Comparison of ENCODE assay signal across 8 cellular contexts in genomic region chr2:147910990-147911473, GRCh38.
DNase-seq lines count a peak whose midpoint lies in the region; ATAC-seq and TF ChIP-seq lines count a peak whose summit lies in the region.
"Had no signal": no experiment of that assay in that cellular context is flagged by ENCODE, and none has a peak within 500 bp of the region (broad histone marks: within the 10 kb centered on the region; RNA-seq: fewer than 3 reads in every experiment).

No MANE protein-coding gene starts in this region.

- H3K27me3 Mint-ChIP-seq in activated naive CD4-positive, alpha-beta T cell treated with anti-CD3 and anti-CD28 coated beads, Interleukin-2, amount 10 ng/mL, durations not matched to agents 7 days and 5 days: no peaks in the 10 kb centered on the region
- H3K27me3 Mint-ChIP-seq: activated naive CD8-positive, alpha-beta T cell treated with anti-CD3 and anti-CD28 coated beads, Interleukin-2, amount 10 ng/mL, durations not matched to agents 7 days and 5 days had no signal

- ATAC-seq in HG03342 (IDR thresholded peaks at IDR 0.05; ENCODE audit: unreplicated experiment) (peak; percentile 47), GM19455 (IDR thresholded peaks at IDR 0.05; ENCODE audit: unreplicated experiment) (no peak)

- DNase-seq in EL (peak; percentile 64), NCI-H82 (lab: John Stamatoyannopoulos, UW) (peak; percentile 68), right atrium auricular region (ENCODE audit: low spot score) (no peak), skeletal muscle cell (ENCODE audit: low read depth) (peak; percentile 20)
- DNase-seq in activated naive CD4-positive, alpha-beta T cell treated with anti-CD3 and anti-CD28 coated beads, Interleukin-2, amount 10 ng/mL, durations not matched to agents 7 days and 5 days: peak; percentile 50
- DNase-seq: activated naive CD8-positive, alpha-beta T cell treated with anti-CD3 and anti-CD28 coated beads, Interleukin-2, amount 10 ng/mL, durations not matched to agents 7 days and 5 days had no signal

- no peak overlapping the region for H3K27ac Mint-ChIP-seq in activated naive CD4-positive, alpha-beta T cell treated with anti-CD3 and anti-CD28 coated beads, Interleukin-2, amount 10 ng/mL, durations not matched to agents 7 days and 5 days
- H3K27ac Mint-ChIP-seq: activated naive CD8-positive, alpha-beta T cell treated with anti-CD3 and anti-CD28 coated beads, Interleukin-2, amount 10 ng/mL, durations not matched to agents 7 days and 5 days had no signal

- H3K36me3 ChIP-seq in right atrium auricular region: no peaks in the 10 kb centered on the region

- H3K27me3 ChIP-seq in right atrium auricular region: no peaks in the 10 kb centered on the region

- H3K4me3 Mint-ChIP-seq in activated naive CD4-positive, alpha-beta T cell treated with anti-CD3 and anti-CD28 coated beads, Interleukin-2, amount 10 ng/mL, durations not matched to agents 7 days and 5 days: no peak overlapping the region
- H3K4me3 Mint-ChIP-seq: activated naive CD8-positive, alpha-beta T cell treated with anti-CD3 and anti-CD28 coated beads, Interleukin-2, amount 10 ng/mL, durations not matched to agents 7 days and 5 days had no signal

- no peak overlapping the region for H3K4me3 ChIP-seq in right atrium auricular region
- no peak overlapping the region for H3K4me3 ChIP-seq in skeletal muscle cell (ENCODE audit: low read depth, low read length)

- H3K9me3 ChIP-seq in right atrium auricular region: no peaks in the 10 kb centered on the region

- H3K36me3 Mint-ChIP-seq in activated naive CD4-positive, alpha-beta T cell treated with anti-CD3 and anti-CD28 coated beads, Interleukin-2, amount 10 ng/mL, durations not matched to agents 7 days and 5 days: peaks cover 20% of the 10 kb centered on the region

- H3K9me3 Mint-ChIP-seq in activated naive CD4-positive, alpha-beta T cell treated with anti-CD3 and anti-CD28 coated beads, Interleukin-2, amount 10 ng/mL, durations not matched to agents 7 days and 5 days: peaks cover 2% of the 10 kb centered on the region
- H3K9me3 Mint-ChIP-seq: activated naive CD8-positive, alpha-beta T cell treated with anti-CD3 and anti-CD28 coated beads, Interleukin-2, amount 10 ng/mL, durations not matched to agents 7 days and 5 days had no signal

- CTCF ChIA-PET in activated naive CD4-positive, alpha-beta T cell treated with anti-CD3 and anti-CD28 coated beads, Interleukin-2, amount 10 ng/mL, durations not matched to agents 7 days and 5 days (lab: Charles Lee): interaction anchor here (0.6 to 3.9 kb wide), 18 partner anchors 13 to 866 kb away, joined by 3 to 53 read pairs (median 3); no protein-coding TSS in a partner anchor

- H3K4me1 Mint-ChIP-seq in activated naive CD4-positive, alpha-beta T cell treated with anti-CD3 and anti-CD28 coated beads, Interleukin-2, amount 10 ng/mL, durations not matched to agents 7 days and 5 days: peaks cover 12% of the 10 kb centered on the region

- H3K4me1 ChIP-seq in right atrium auricular region: peaks cover 0 to 4% of the 10 kb centered on the region in 2 donors

- peak; percentile 52 to 86 for TF ChIP-seq CTCF in right atrium auricular region (IDR thresholded peaks at IDR 0.05)

- no peak overlapping the region for H3K27ac ChIP-seq in right atrium auricular region
